1 cellular context compared by ENCODE assay signal in the genomic region with DNA sequence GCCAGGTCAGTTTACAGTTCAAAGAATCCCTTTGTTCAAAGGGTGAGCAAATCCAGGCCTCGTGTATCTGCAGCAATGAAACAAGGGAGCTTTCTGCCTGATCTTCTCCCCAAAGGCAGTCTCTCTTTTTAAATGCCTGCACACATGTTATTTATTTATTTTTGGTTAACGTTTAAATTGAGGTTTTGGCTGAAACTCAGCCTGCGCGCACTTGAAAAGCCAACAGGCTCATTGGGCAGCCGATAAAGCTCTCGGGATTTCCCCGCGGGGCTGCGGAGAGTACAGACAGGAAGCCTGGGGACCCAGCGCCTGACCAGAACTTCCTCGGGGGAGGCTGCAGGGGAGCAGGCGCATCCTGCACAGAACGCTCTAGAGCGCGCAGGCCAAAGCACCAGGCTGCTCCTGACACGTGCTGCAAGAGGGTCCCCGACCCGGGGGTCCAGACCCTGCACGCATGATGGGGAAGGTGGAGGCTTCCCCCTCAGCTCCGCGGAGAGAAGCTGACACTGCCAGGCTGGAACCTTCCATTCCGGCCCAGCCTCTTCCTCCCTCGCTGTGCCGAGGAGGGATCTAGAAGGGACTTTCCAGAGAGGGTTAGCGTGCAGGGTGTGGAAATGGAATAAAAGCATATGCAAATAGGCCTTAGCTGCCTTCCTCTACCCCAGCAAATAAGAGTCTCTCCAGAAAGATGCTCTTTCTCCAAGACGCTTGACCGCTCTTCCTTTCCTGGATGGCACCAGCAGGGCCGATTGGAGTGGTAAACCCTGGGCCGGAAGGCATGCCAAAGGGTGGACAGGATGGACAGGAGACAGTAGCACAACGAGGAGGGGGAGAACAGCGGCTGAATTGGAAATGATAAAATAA.
TF ChIP-seq lines count a peak whose summit lies in the region.

No MANE protein-coding gene starts in this region.

TF ChIP-seq in HepG2, 621 proteins besides CTCF, POLR2A, EP300 and RAD21 (continued from another document):
- TF ChIP-seq ZNF704 (CRISPR knock-in tag; IDR thresholded peaks at IDR 0.05; ENCODE audit: borderline replicate concordance) (0 out of 2 replicates have a peak, but pooled peaks have one; percentile 48), CCAR2 (optimal IDR thresholded peaks at IDR 0.05; ENCODE audit: low read depth, low read length) (peak; percentile 53), ZNF296 (CRISPR knock-in tag; conservative IDR thresholded peaks at IDR 0.05) (peak; percentile 64; the same call in 1 of the 2 replicates), ZNF354B (CRISPR knock-in tag; IDR thresholded peaks at IDR 0.05) (no peak), ZNF609 (CRISPR knock-in tag; IDR thresholded peaks at IDR 0.05; ENCODE audit: borderline replicate concordance) (peak; percentile 94), SMARCC2 (IDR thresholded peaks at IDR 0.05) (no peak), RBFOX2 (IDR thresholded peaks at IDR 0.05; ENCODE audit: low read depth, low read length) (peak; percentile 86), ZNF253 (CRISPR knock-in tag; IDR thresholded peaks at IDR 0.05; ENCODE audit: borderline replicate concordance) (peak; percentile 87; the same call in 1 of the 2 replicates)
- TF ChIP-seq, protein P1, sequence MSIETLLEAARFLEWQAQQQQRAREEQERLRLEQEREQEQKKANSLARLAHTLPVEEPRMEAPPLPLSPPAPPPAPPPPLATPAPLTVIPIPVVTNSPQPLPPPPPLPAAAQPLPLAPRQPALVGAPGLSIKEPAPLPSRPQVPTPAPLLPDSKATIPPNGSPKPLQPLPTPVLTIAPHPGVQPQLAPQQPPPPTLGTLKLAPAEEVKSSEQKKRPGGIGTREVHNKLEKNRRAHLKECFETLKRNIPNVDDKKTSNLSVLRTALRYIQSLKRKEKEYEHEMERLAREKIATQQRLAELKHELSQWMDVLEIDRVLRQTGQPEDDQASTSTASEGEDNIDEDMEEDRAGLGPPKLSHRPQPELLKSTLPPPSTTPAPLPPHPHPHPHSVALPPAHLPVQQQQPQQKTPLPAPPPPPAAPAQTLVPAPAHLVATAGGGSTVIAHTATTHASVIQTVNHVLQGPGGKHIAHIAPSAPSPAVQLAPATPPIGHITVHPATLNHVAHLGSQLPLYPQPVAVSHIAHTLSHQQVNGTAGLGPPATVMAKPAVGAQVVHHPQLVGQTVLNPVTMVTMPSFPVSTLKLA (IDR thresholded peaks at IDR 0.05) = peak; percentile 67
TF ChIP-seq in HepG2: peak in this region for 320.
